In the genomic region with DNA sequence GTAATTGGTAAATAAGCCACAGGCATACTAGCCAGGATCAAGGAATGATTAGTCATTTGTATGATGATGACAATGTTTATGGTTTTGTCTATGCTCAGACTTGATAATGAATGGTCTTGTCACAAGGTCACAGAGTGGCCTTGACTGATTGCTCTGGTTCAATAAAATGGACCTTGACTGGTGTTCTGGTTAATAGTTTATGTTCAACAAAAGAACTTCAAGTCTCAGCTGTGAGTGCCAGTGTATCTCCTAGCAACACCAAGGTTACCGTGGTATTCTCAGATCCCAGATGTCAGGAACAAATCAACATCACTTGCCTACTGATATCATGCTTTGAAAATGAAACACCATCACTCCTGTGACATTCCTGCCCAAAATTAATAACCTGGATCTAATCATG, we compare ENCODE assay signal across 28 cellular contexts. TPM values are rescaled to one million over a fixed set of nuclear protein-coding genes. Genes with fewer than 3 reads are reported as not detected.
DNase-seq lines count a peak whose midpoint lies in the region; ATAC-seq, FAIRE-seq and TF ChIP-seq lines count a peak whose summit lies in the region.
"Had no signal": no experiment of that assay in that cellular context is flagged by ENCODE, and none has a peak within 500 bp of the region (broad histone marks: within the 10 kb centered on the region; RNA-seq: fewer than 3 reads in every experiment).

No MANE protein-coding gene starts in this region.

- H3K79me1 ChIP-seq in H1 (ENCODE audit: low read depth, low read length) = no peaks in the 10 kb centered on the region

- FAIRE-seq in H1 (lab: Jason Lieb, UNC) = no peak
- FAIRE-seq in small intestine (lab: Jason Lieb, UNC) = no peak
- FAIRE-seq: D721Med, G401.6 had no signal

- POLR2A ChIA-PET in H1 (lab: Charles Lee; ENCODE audit: partially characterized antibody) = no interaction called here

- H3K36me3 Mint-ChIP-seq in T-helper 17 cell (ENCODE audit: low read depth) = no peaks in the 10 kb centered on the region
- H3K36me3 Mint-ChIP-seq: CD4-positive, CD25-positive, alpha-beta regulatory T cell; IgD-negative memory B cell had no signal

- H3K4me1 ChIP-seq in H1 (replicated peaks in 1 of 4; ENCODE audit: control insufficient read depth in 3 of 4, insufficient read depth in 4 of 4, low read length in 3 of 4) (no peaks in the 10 kb centered on the region), small intestine (ENCODE audit: control insufficient read depth in 2 of 2, insufficient read depth in 1 of 2, low read depth in 1 of 2, low read length in 1 of 2) (no peaks in the 10 kb centered on the region)
- H3K4me1 ChIP-seq: BLaER1 had no signal

- no peaks in the 10 kb centered on the region for H3K9me3 ChIP-seq in H1 (ENCODE audit: insufficient read depth in 2 of 2, low read depth in 1 of 2, low read length in 1 of 2)
- no peaks in the 10 kb centered on the region for H3K9me3 ChIP-seq in small intestine (ENCODE audit: control insufficient read depth, low read depth)
- H3K9me3 ChIP-seq in T-helper 17 cell (ENCODE audit: control insufficient read depth, low read length, poor library complexity, severe bottlenecking) = no peaks in the 10 kb centered on the region
- H3K9me3 ChIP-seq: BLaER1 had no signal

- no peak for TF ChIP-seq CTCF in H1 (IDR thresholded peaks at IDR 0.05; ENCODE audit: control extremely low read depth in 1 of 3, insufficient read depth in 1 of 3, low read depth in 1 of 3, low read length in 3 of 3)

- no peak overlapping the region for H2AK5ac ChIP-seq in H1 (ENCODE audit: low read depth, low read length)

- H3K27me3 Mint-ChIP-seq in T-helper 17 cell = peaks cover 19% of the 10 kb centered on the region

- H3K27ac ChIP-seq in H1 (ENCODE audit: low read depth, low read length) = no peak overlapping the region
- H3K27ac ChIP-seq in small intestine (ENCODE audit: low read depth in 1 of 2, low read length in 1 of 2) = no peak overlapping the region
- H3K27ac ChIP-seq: BLaER1, RWPE1, SK-N-MC had no signal

- no peaks in the 10 kb centered on the region for H4K20me1 ChIP-seq in H1 (replicated peaks in 1 of 2; ENCODE audit: control insufficient read depth in 1 of 2, insufficient read depth in 2 of 2, low read length in 2 of 2)
- H4K20me1 ChIP-seq: BLaER1 had no signal

- no peak overlapping the region for H3K4ac ChIP-seq in H1 (replicated peaks; ENCODE audit: insufficient read length, low read depth, low read length)

- H2BK120ac ChIP-seq in H1 (replicated peaks; ENCODE audit: low read depth, low read length) = peak overlapping the region; percentile 67

- WGBS in H1 (ENCODE audit: extremely low coverage in 1 of 2, insufficient coverage in 1 of 2, insufficient read length in 1 of 2, insufficient replicate concordance in 2 of 2, low coverage in 1 of 2, low lambda C conversion rate in 2 of 2, missing lambda C conversion rate in 1 of 2), 2 experiments = 85% methylated on average over 1 of the region's 1 CpG; no CpG with 5 or more reads in 1 of the 2 experiments
- WGBS in small intestine, 3 donors = 19 to 43% (median 36%) methylated on average over 1 of the region's 1 CpG

- no peak overlapping the region for H3K4me2 ChIP-seq in H1 (ENCODE audit: insufficient read depth in 1 of 2, low read depth in 2 of 2, low read length in 2 of 2)
- H3K4me2 ChIP-seq: BLaER1 had no signal

- no peak overlapping the region for H4K8ac ChIP-seq in H1 (ENCODE audit: extremely low read depth, insufficient read depth, low read length)

- H3K14ac ChIP-seq in H1 (ENCODE audit: insufficient read length) = no peak overlapping the region

- H2AFZ ChIP-seq in H1 (ENCODE audit: low read length) = no peak overlapping the region

- H4K91ac ChIP-seq in H1 (replicated peaks; ENCODE audit: insufficient read length, low read length) = no peak overlapping the region

- H3K4me3 ChIP-seq in H1 (ENCODE audit: extremely low read depth in 1 of 4, insufficient read depth in 2 of 4, low read depth in 3 of 4, low read length in 4 of 4) (no peak overlapping the region), small intestine (ENCODE audit: low read depth in 1 of 2, low read length in 2 of 2) (no peak overlapping the region)
- H3K4me3 ChIP-seq: BLaER1, SK-N-MC had no signal

- H3K27me3 ChIP-seq in H1 (replicated peaks in 1 of 4; ENCODE audit: control insufficient read depth in 3 of 4, extremely low read depth in 1 of 4, insufficient read depth in 3 of 4, low read length in 3 of 4) (no peaks in the 10 kb centered on the region), small intestine (ENCODE audit: control insufficient read depth in 2 of 2, insufficient read depth in 2 of 2, low read length in 2 of 2) (no peaks in the 10 kb centered on the region)
- H3K27me3 ChIP-seq: BLaER1 had no signal

- no peak overlapping the region for H3K27ac Mint-ChIP-seq in T-helper 17 cell
- H3K27ac Mint-ChIP-seq: CD4-positive, CD25-positive, alpha-beta regulatory T cell; IgD-negative memory B cell had no signal

- H3K9ac ChIP-seq in H1 (replicated peaks in 1 of 4; ENCODE audit: extremely low read depth in 1 of 4, low read depth in 3 of 4, low read length in 3 of 4) = no peak overlapping the region
- H3K9ac ChIP-seq: BLaER1 had no signal

- no peak for TF ChIP-seq RAD21 in H1 (IDR thresholded peaks at IDR 0.05 in 1 of 2, conservative IDR thresholded peaks at IDR 0.05 in 1 of 2; ENCODE audit: low read depth in 2 of 2, low read length in 2 of 2)

- H3K23me2 ChIP-seq in H1 (ENCODE audit: low read depth, low read length) = peaks cover 1% of the 10 kb centered on the region; the same call in 1 of the 2 replicates

- H3K4me1 Mint-ChIP-seq in T-helper 17 cell = no peaks in the 10 kb centered on the region
- H3K4me1 Mint-ChIP-seq: CD4-positive, CD25-positive, alpha-beta regulatory T cell; IgD-negative memory B cell had no signal

- no peak overlapping the region for H3K18ac ChIP-seq in H1 (ENCODE audit: extremely low read depth, low read length)

- CTCF ChIA-PET in H1 (lab: Charles Lee; ENCODE audit: partially characterized antibody) = interaction anchor here (1.0 to 1.1 kb wide), 2 partner anchors 16 to 168 kb away, joined by 3 read pairs; a partner anchor contains a TSS

- TF ChIP-seq EP300 in H1 (IDR thresholded peaks at IDR 0.05; ENCODE audit: borderline replicate concordance in 1 of 2, low read depth in 2 of 2, low read length in 2 of 2) = no peak

- no peak for TF ChIP-seq POLR2A in H1 (IDR thresholded peaks at IDR 0.05; ENCODE audit: control extremely low read depth in 1 of 2, low read depth in 2 of 2, low read length in 2 of 2)

- H2BK20ac ChIP-seq in H1 (ENCODE audit: low read length) = no peak overlapping the region

- no peak overlapping the region for H3K23ac ChIP-seq in H1 (ENCODE audit: insufficient read length)

- no peak overlapping the region for H2BK12ac ChIP-seq in H1 (ENCODE audit: low read depth, low read length)

- no peak overlapping the region for H4K5ac ChIP-seq in H1 (ENCODE audit: insufficient read length, low read depth, low read length)

- no peak overlapping the region for H2BK15ac ChIP-seq in H1 (ENCODE audit: low read length)

- peak in 2 of 3 experiments; percentile 45 to 87 for DNase-seq in NCI-H1417 (lab: John Stamatoyannopoulos, UW)
- no peak for DNase-seq in NCI-H1417 treated with DMSO at 0.1 percent for 48 hours (lab: John Stamatoyannopoulos, UW)
- no peak for DNase-seq in H1 (ENCODE audit: low read depth in 1 of 2, low spot score in 2 of 2)
- peak; percentile 39 for DNase-seq in kidney tubule cell (ENCODE audit: low spot score)
- DNase-seq in small intestine = peak; percentile 79
- no peak for DNase-seq in SIG-M5 treated with dmso at 0.1 percent for 504 hours (lab: John Stamatoyannopoulos, UW; ENCODE audit: unreplicated experiment)
- no peak for DNase-seq in SK-N-DZ (ENCODE audit: low spot score)
- DNase-seq in T-helper 17 cell = no peak
- DNase-seq: 8988T; ACHN; CD4-positive, CD25-positive, alpha-beta regulatory T cell; GOT3; HCEC 1CT; NCI-H1092; NCI-H1436 treated with DMSO at 0.1 percent for 48 hours; NCI-H187 treated with DMSO at 0.1 percent for 48 hours; NCI-H2171; NCI-H226; NCI-H510A; NCI-H69; SHP77 had no signal

- no peak overlapping the region for H2BK5ac ChIP-seq in H1 (ENCODE audit: low read depth, low read length)

- H3K79me2 ChIP-seq in H1 (ENCODE audit: control insufficient read depth in 1 of 2, insufficient read depth in 2 of 2, low read length in 2 of 2) = no peaks in the 10 kb centered on the region

- no peak overlapping the region for H3K56ac ChIP-seq in H1 (replicated peaks; ENCODE audit: insufficient read length, low read depth, low read length)

- H3K4me3 Mint-ChIP-seq in T-helper 17 cell = no peak overlapping the region
- H3K4me3 Mint-ChIP-seq: CD4-positive, CD25-positive, alpha-beta regulatory T cell; IgD-negative memory B cell had no signal

- no peak for ATAC-seq in T-helper 17 cell
- ATAC-seq: Panc1 had no signal

- no peaks in the 10 kb centered on the region for H3K36me3 ChIP-seq in H1 (ENCODE audit: control insufficient read depth in 2 of 4, insufficient read depth in 4 of 4, low read length in 3 of 4)
- no peaks in the 10 kb centered on the region for H3K36me3 ChIP-seq in small intestine (ENCODE audit: control insufficient read depth in 2 of 2, insufficient read depth in 2 of 2, low read length in 2 of 2)
- H3K36me3 ChIP-seq: BLaER1 had no signal

RNA-seq across cellular contexts. Expression of a gene that starts 16.3 kb away (rescaled TPM):
- 10.3 and 10.6 TPM in 2 replicates for total RNA-seq in H1 (2021; fragmentation: NEBNext Ultra II Directional; extraction: Animal tissue kit (Norgen Biotek cat#: 25700))
- polyA plus RNA-seq in H1 (2011; rRNA removed) (4.3 and 4.5 TPM in 2 replicates), small intestine (10 to 100 TPM in 1 of 3 donors, 1 to 10 TPM in 2; 1.2 to 10.5 (median 6.8) TPM)
- polyA plus RNA-seq in H1 (2011; cell fraction: cytosol; rRNA removed) = 4.4 TPM
- polyA plus RNA-seq in H1 (2011; cell fraction: nucleus; rRNA removed) = 8.3 TPM
- polyA plus RNA-seq in H1 (2012, experiment 1 of 2) = 8.9 to 13.3 TPM (median 9.7 TPM) in 4 replicates
- 2.1 TPM for polyA plus RNA-seq in H1 (2012, experiment 2 of 2)
- polyA plus RNA-seq in H1 (2013, experiment 1 of 2) = 18.0 TPM
- 20.9 TPM for polyA plus RNA-seq in H1 (2013, experiment 2 of 2)
- 6.0 and 10.0 TPM in 2 replicates for polyA minus RNA-seq in H1 (2011; rRNA and poly(A)+ RNA removed)
- polyA minus RNA-seq in H1 (2011; cell fraction: cytosol; rRNA and poly(A)+ RNA removed) = 7.3 TPM
- polyA minus RNA-seq in H1 (2011; cell fraction: nucleus; rRNA and poly(A)+ RNA removed) = 14.4 TPM
- polyA plus RNA-seq in SK-N-DZ (2014; cell fraction: cytosol; rRNA removed) = not detected in 2 replicates
- polyA plus RNA-seq in SK-N-DZ (2014; cell fraction: nucleus; rRNA removed) = not detected in 2 replicates
- not detected for total RNA-seq in T-helper 17 cell
- total RNA-seq: CD4-positive, CD25-positive, alpha-beta regulatory T cell had no signal
- polyA plus RNA-seq: CD4-positive, CD25-positive, alpha-beta regulatory T cell; IgD-negative memory B cell had no signal

RNA-seq across cellular contexts. Expression of a gene that starts 53.5 kb away (rescaled TPM):
- 0.29 and 0.54 TPM in 2 replicates for total RNA-seq in H1 (2021; fragmentation: NEBNext Ultra II Directional; extraction: Animal tissue kit (Norgen Biotek cat#: 25700))
- polyA plus RNA-seq in H1 (2011; rRNA removed) = 0.06 and 0.12 TPM in 2 replicates
- 0.23 TPM for polyA plus RNA-seq in H1 (2011; cell fraction: cytosol; rRNA removed)
- 0.20 TPM for polyA plus RNA-seq in H1 (2011; cell fraction: nucleus; rRNA removed)
- polyA plus RNA-seq in H1 (2012, experiment 1 of 2) = 0.20 to 0.73 TPM (median 0.27 TPM) in 4 replicates
- polyA plus RNA-seq in H1 (2012, experiment 2 of 2) = not detected
- polyA plus RNA-seq in H1 (2013, experiment 1 of 2) = 0.53 TPM
- polyA plus RNA-seq in H1 (2013, experiment 2 of 2) = 0.53 TPM
- polyA minus RNA-seq in H1 (2011; rRNA and poly(A)+ RNA removed) = 0.16 and 0.20 TPM in 2 replicates
- polyA minus RNA-seq in H1 (2011; cell fraction: cytosol; rRNA and poly(A)+ RNA removed) = not detected
- 0.40 TPM for polyA minus RNA-seq in H1 (2011; cell fraction: nucleus; rRNA and poly(A)+ RNA removed)
- under 1 TPM in 1 of 3 donors, not detected in 2; 0.01 TPM for polyA plus RNA-seq in small intestine
- polyA plus RNA-seq in SK-N-DZ (2014; cell fraction: cytosol; rRNA removed) = not detected in 2 replicates
- polyA plus RNA-seq in SK-N-DZ (2014; cell fraction: nucleus; rRNA removed) = not detected in 2 replicates
- not detected for total RNA-seq in T-helper 17 cell
- total RNA-seq: CD4-positive, CD25-positive, alpha-beta regulatory T cell had no signal
- polyA plus RNA-seq: CD4-positive, CD25-positive, alpha-beta regulatory T cell; IgD-negative memory B cell had no signal

Comparison
In these comparisons a context has a peak if more than half of its experiments do, and no peak if none do; other contexts are left out.
1. DNase-seq: peak in NCI-H1417 (2 of 3), kidney tubule cell (single experiment) and small intestine (single experiment); none in NCI-H1417 treated with DMSO at 0.1 percent for 48 hours (single experiment), H1 (0 of 2), SIG-M5 treated with dmso at 0.1 percent for 504 hours (single experiment), SK-N-DZ (single experiment) and T-helper 17 cell (0 of 3).
2. RNA of a gene that starts 16.3 kb away (total RNA-seq): 10.3 to 10.6 TPM in H1; not detected in T-helper 17 cell; every median in the first group is over 10 times any median in the second.